ENCODE assay signal across 14 cellular contexts in genomic region chr9:89770779-89771178, GRCh38.
DNase-seq lines count a peak whose midpoint lies in the region; ATAC-seq and TF ChIP-seq lines count a peak whose summit lies in the region.
"Had no signal": no experiment of that assay in that cellular context is flagged by ENCODE, and none has a peak within 500 bp of the region (broad histone marks: within the 10 kb centered on the region; RNA-seq: fewer than 3 reads in every experiment).

No MANE protein-coding gene starts in this region.

- peaks cover 0 to 8% (median 0%) of the 10 kb centered on the region in 7 donors for H3K27me3 ChIP-seq in heart right ventricle
- H3K27me3 ChIP-seq: cardiac muscle cell had no signal

- intact Hi-C loops in heart right ventricle (cut with DNase I), result no loop called here

- H3K27ac ChIP-seq in heart right ventricle, result no peak overlapping the region
- H3K27ac ChIP-seq: cardiac muscle cell had no signal

- no peak overlapping the region for H3K4me3 Mint-ChIP-seq in activated T-cell treated with anti-CD3 and anti-CD28 coated beads, Interleukin-2, amount 50 U/mL, for 24 hours
- H3K4me3 Mint-ChIP-seq in effector memory CD8-positive, alpha-beta T cell, result no peak overlapping the region
- H3K4me3 Mint-ChIP-seq: activated CD4-positive, alpha-beta memory T cell treated with anti-CD3 and anti-CD28 coated beads for 36 hours had no signal

- TF ChIP-seq CTCF in heart right ventricle (IDR thresholded peaks at IDR 0.05), result no peak

- H3K9me3 ChIP-seq in heart right ventricle, result no peaks in the 10 kb centered on the region

- H3K27me3 Mint-ChIP-seq in activated T-cell treated with anti-CD3 and anti-CD28 coated beads, Interleukin-2, amount 50 U/mL, for 24 hours, result no peaks in the 10 kb centered on the region
- H3K27me3 Mint-ChIP-seq in effector memory CD8-positive, alpha-beta T cell, result peaks cover 6 to 34% of the 10 kb centered on the region in 2 donors
- H3K27me3 Mint-ChIP-seq: activated CD4-positive, alpha-beta memory T cell treated with anti-CD3 and anti-CD28 coated beads for 36 hours had no signal

- no peak for TF ChIP-seq POLR2A in erythroblast (IDR thresholded peaks at IDR 0.05; ENCODE audit: low read length)

- no peaks in the 10 kb centered on the region for H3K36me3 Mint-ChIP-seq in activated T-cell treated with anti-CD3 and anti-CD28 coated beads, Interleukin-2, amount 50 U/mL, for 24 hours (ENCODE audit: low read depth)
- H3K36me3 Mint-ChIP-seq in effector memory CD8-positive, alpha-beta T cell (ENCODE audit: insufficient read depth), result peaks cover 4% of the 10 kb centered on the region
- H3K36me3 Mint-ChIP-seq: activated CD4-positive, alpha-beta memory T cell treated with anti-CD3 and anti-CD28 coated beads for 36 hours had no signal

- no peak overlapping the region for H3K27ac Mint-ChIP-seq in activated T-cell treated with anti-CD3 and anti-CD28 coated beads, Interleukin-2, amount 50 U/mL, for 24 hours
- H3K27ac Mint-ChIP-seq in effector memory CD8-positive, alpha-beta T cell, result no peak overlapping the region
- H3K27ac Mint-ChIP-seq: activated CD4-positive, alpha-beta memory T cell treated with anti-CD3 and anti-CD28 coated beads for 36 hours had no signal

- DNase-seq in activated T-cell treated with anti-CD3 and anti-CD28 coated beads, Interleukin-2, amount 50 U/mL, for 24 hours, result peak; percentile 25
- DNase-seq in activated T-cell treated with anti-CD3 and anti-CD28 coated beads, Interleukin-2, amount 50 U/mL, for 1 hour, result no peak
- DNase-seq in NCI-H69 (lab: John Stamatoyannopoulos, UW) (peak; percentile 93), heart right ventricle (peak; percentile 13 to 24), putamen (ENCODE audit: low spot score) (no peak), erythroblast (lab: John Stamatoyannopoulos, UW) (no peak)
- DNase-seq in effector memory CD8-positive, alpha-beta T cell, result no peak
- DNase-seq: activated CD4-positive, alpha-beta memory T cell treated with anti-CD3 and anti-CD28 coated beads for 36 hours; effector CD4-positive, alpha-beta T cell; Kasumi-1; NCI-H2171; stimulated activated naive CD8-positive, alpha-beta T cell treated with anti-CD3 and anti-CD28 coated beads, Interleukin-15, Interleukin-2, amounts not matched to agents 100 U/mL and 50 U/mL, for 24 hours had no signal

- 29 to 53% methylated on average over 4 of the region's 4 CpGs for WGBS in heart right ventricle, 2 donors

- no peaks in the 10 kb centered on the region for H3K9me3 Mint-ChIP-seq in activated T-cell treated with anti-CD3 and anti-CD28 coated beads, Interleukin-2, amount 50 U/mL, for 24 hours
- H3K9me3 Mint-ChIP-seq in effector memory CD8-positive, alpha-beta T cell, result no peaks in the 10 kb centered on the region
- H3K9me3 Mint-ChIP-seq: activated CD4-positive, alpha-beta memory T cell treated with anti-CD3 and anti-CD28 coated beads for 36 hours had no signal

- ATAC-seq in heart right ventricle (peak in 6 of 8 donors; percentile 43 to 86 (median 61)), GM19452 (IDR thresholded peaks at IDR 0.05; ENCODE audit: unreplicated experiment) (no peak)
- no peak for ATAC-seq in effector memory CD8-positive, alpha-beta T cell (replicated peaks)
- ATAC-seq: stimulated activated naive CD8-positive, alpha-beta T cell treated with anti-CD3 and anti-CD28 coated beads, Interleukin-15, Interleukin-2, amounts not matched to agents 100 U/mL and 50 U/mL, for 24 hours had no signal

- H3K4me3 ChIP-seq in heart right ventricle, result no peak overlapping the region
- H3K4me3 ChIP-seq: cardiac muscle cell had no signal

- peaks cover 0 to 9% (median 0%) of the 10 kb centered on the region in 9 donors for H3K4me1 ChIP-seq in heart right ventricle

- no peaks in the 10 kb centered on the region for H3K36me3 ChIP-seq in heart right ventricle
- H3K36me3 ChIP-seq: cardiac muscle cell had no signal

- H3K4me1 Mint-ChIP-seq in activated T-cell treated with anti-CD3 and anti-CD28 coated beads, Interleukin-2, amount 50 U/mL, for 24 hours (ENCODE audit: low read depth), result peaks cover 5% of the 10 kb centered on the region
- no peaks in the 10 kb centered on the region for H3K4me1 Mint-ChIP-seq in effector memory CD8-positive, alpha-beta T cell (ENCODE audit: low read depth in 2 of 2)

Comparison
In these comparisons a context has a peak if more than half of its experiments do, and no peak if none do; other contexts are left out.
1. DNase-seq: peak in activated T-cell treated with anti-CD3 and anti-CD28 coated beads, Interleukin-2, amount 50 U/mL, for 24 hours (single experiment), NCI-H69 (single experiment) and heart right ventricle (2 of 2); none in activated T-cell treated with anti-CD3 and anti-CD28 coated beads, Interleukin-2, amount 50 U/mL, for 1 hour (single experiment), putamen (single experiment), effector memory CD8-positive, alpha-beta T cell (0 of 3) and erythroblast (0 of 2).
2. ATAC-seq: peak in heart right ventricle (6 of 8); none in GM19452 (single experiment) and effector memory CD8-positive, alpha-beta T cell (single experiment).